Comparison of ENCODE assay signal across 17 cellular contexts in genomic region chr15:80823995-80824394, GRCh38. TPM values are rescaled to one million over a fixed set of nuclear protein-coding genes. Genes with fewer than 3 reads are reported as not detected.
DNase-seq lines count a peak whose midpoint lies in the region; ATAC-seq and TF ChIP-seq lines count a peak whose summit lies in the region.
"Had no signal": no experiment of that assay in that cellular context is flagged by ENCODE, and none has a peak within 500 bp of the region (broad histone marks: within the 10 kb centered on the region; RNA-seq: fewer than 3 reads in every experiment).

No MANE protein-coding gene starts in this region.

- no peak overlapping the region for H2BK15ac ChIP-seq in mesenchymal stem cell (ENCODE audit: low read depth, poor library complexity, severe bottlenecking)

- H3K4me2 ChIP-seq in OCI-LY3 (ENCODE audit: low read length) (peak overlapping the region; percentile 70), mesenchymal stem cell (ENCODE audit: low read length, poor library complexity, severe bottlenecking) (no peak overlapping the region)

- intact Hi-C loops in cardiac septum (cut with DNase I): no loop called here

- no peak for TF ChIP-seq POLR2A in NB4 (IDR thresholded peaks at IDR 0.05; ENCODE audit: extremely low read depth, insufficient read length)

- no peak overlapping the region for H4K91ac ChIP-seq in mesenchymal stem cell (ENCODE audit: low read length)

- no peak for ATAC-seq in GM18498 (IDR thresholded peaks at IDR 0.05; ENCODE audit: unreplicated experiment)
- ATAC-seq: activated CD8-positive, alpha-beta T cell treated with anti-CD3 and anti-CD28 coated beads for 36 hours; lower lobe of right lung had no signal

- H3K27ac ChIP-seq in OCI-LY3 (ENCODE audit: low read length) (peak overlapping the region; percentile 67), mesenchymal stem cell (ENCODE audit: low read length, poor library complexity, severe bottlenecking) (no peak overlapping the region), brain microvascular endothelial cell (no peak overlapping the region)
- H3K27ac ChIP-seq: lower lobe of right lung, suprapubic skin had no signal

- no peaks in the 10 kb centered on the region for H4K20me1 ChIP-seq in OCI-LY3 (ENCODE audit: insufficient read depth, low read length)

- H3K36me3 ChIP-seq in OCI-LY3 (replicated peaks; ENCODE audit: low read depth, low read length) (no peaks in the 10 kb centered on the region), mesenchymal stem cell (ENCODE audit: control insufficient read depth in 1 of 2, insufficient read depth in 2 of 2, low read depth in 1 of 2, low read length in 2 of 2) (peaks cover 0 to 89% of the 10 kb centered on the region in 2 experiments), brain microvascular endothelial cell (replicated peaks) (no peaks in the 10 kb centered on the region)
- H3K36me3 ChIP-seq: lower lobe of right lung, suprapubic skin had no signal

- in situ Hi-C loops in brain microvascular endothelial cell (cut with HindIII; ENCODE audit: low pct_ligation_motif_present, low sequenced_read_pairs): no loop called here

- H3K4me1 ChIP-seq in OCI-LY3 (ENCODE audit: low read length): peaks cover 43% of the 10 kb centered on the region
- no peaks in the 10 kb centered on the region for H3K4me1 ChIP-seq in mesenchymal stem cell (ENCODE audit: control insufficient read depth, insufficient read depth, low read depth, low read length)
- H3K4me1 ChIP-seq: lower lobe of right lung had no signal

- WGBS in mesenchymal stem cell: 56% methylated on average over 4 of the region's 4 CpGs

- H2BK12ac ChIP-seq in mesenchymal stem cell (ENCODE audit: low read length in 2 of 2): no peak overlapping the region

- H3K23ac ChIP-seq in mesenchymal stem cell (ENCODE audit: low read length in 2 of 2): no peak overlapping the region

- no peak overlapping the region for H3K18ac ChIP-seq in mesenchymal stem cell (ENCODE audit: low read depth in 1 of 2, low read length in 2 of 2)

- H3K14ac ChIP-seq in mesenchymal stem cell (ENCODE audit: low read length in 2 of 2): no peak overlapping the region

- TF ChIP-seq CTCF in NB4 (IDR thresholded peaks at IDR 0.05; ENCODE audit: low read depth, low read length) (no peak), OCI-LY3 (IDR thresholded peaks at IDR 0.05; ENCODE audit: low read depth, low read length) (no peak), brain microvascular endothelial cell (IDR thresholded peaks at IDR 0.05; ENCODE audit: low read depth, low read length, missing control alignments) (no peak)

- no peak overlapping the region for H3K4ac ChIP-seq in mesenchymal stem cell (ENCODE audit: low read depth in 1 of 2, low read length in 2 of 2)

- H3K9ac ChIP-seq in OCI-LY3 (ENCODE audit: low read length): peak overlapping the region; percentile 22; the same call in 1 of the 2 replicates
- H3K9ac ChIP-seq in mesenchymal stem cell (ENCODE audit: low read length): no peak overlapping the region

- H3K79me2 ChIP-seq in OCI-LY3 (ENCODE audit: low read length): no peaks in the 10 kb centered on the region

- H4K8ac ChIP-seq in mesenchymal stem cell (ENCODE audit: low read length): peak overlapping the region; percentile 13

- H3K4me3 ChIP-seq in NB4 (ENCODE audit: low read depth, low read length) (no peak overlapping the region), OCI-LY3 (ENCODE audit: low read length) (peak overlapping the region; percentile 25), mesenchymal stem cell (ENCODE audit: insufficient read depth in 1 of 2, low read depth in 1 of 2, low read length in 2 of 2) (no peak overlapping the region), brain microvascular endothelial cell (ENCODE audit: low read depth, low read length) (no peak overlapping the region)
- H3K4me3 ChIP-seq: lower lobe of right lung, suprapubic skin had no signal

- no peak overlapping the region for H2BK5ac ChIP-seq in mesenchymal stem cell (ENCODE audit: low read depth, low read length, poor library complexity, severe bottlenecking)

- no peak overlapping the region for H2BK120ac ChIP-seq in mesenchymal stem cell (ENCODE audit: low read depth, low read length)

- DNase-seq in DMS53 treated with DMSO at 0.1 percent for 48 hours (lab: John Stamatoyannopoulos, UW; ENCODE audit: unreplicated experiment) (peak; percentile 17), NB4 (ENCODE audit: low read depth) (peak; percentile 19), mesenchymal stem cell (no peak), brain microvascular endothelial cell (no peak), cardiac septum (ENCODE audit: low spot score) (no peak), retina (no peak)
- DNase-seq: activated CD4-positive, CD25-positive, alpha-beta regulatory T cell; activated CD8-positive, alpha-beta T cell treated with anti-CD3 and anti-CD28 coated beads for 36 hours; cortex of kidney; kidney; lower lobe of right lung; NCI-H187; NCI-H2227 treated with DMSO at 0.1 percent for 48 hours; T-helper 9 cell had no signal

- H2AFZ ChIP-seq in OCI-LY3 (ENCODE audit: low read depth, low read length): peak overlapping the region; percentile 42; the same call in 1 of the 2 replicates
- H2AFZ ChIP-seq in mesenchymal stem cell (ENCODE audit: low read depth, low read length): no peak overlapping the region

- no peak overlapping the region for H2AK5ac ChIP-seq in mesenchymal stem cell (ENCODE audit: low read length, severe bottlenecking)

- H3K9me3 ChIP-seq in OCI-LY3 (ENCODE audit: insufficient read depth, low read length) (no peaks in the 10 kb centered on the region), mesenchymal stem cell (ENCODE audit: control insufficient read depth, low read length) (no peaks in the 10 kb centered on the region)
- H3K9me3 ChIP-seq: lower lobe of right lung, suprapubic skin had no signal

- H3K79me1 ChIP-seq in mesenchymal stem cell (replicated peaks; ENCODE audit: low read length, poor library complexity, severe bottlenecking): no peaks in the 10 kb centered on the region

- H3K27me3 ChIP-seq in OCI-LY3 (ENCODE audit: low read depth, low read length) (no peaks in the 10 kb centered on the region), mesenchymal stem cell (ENCODE audit: control insufficient read depth in 1 of 2, insufficient read depth in 1 of 2, low read length in 2 of 2) (no peaks in the 10 kb centered on the region), brain microvascular endothelial cell (replicated peaks) (no peaks in the 10 kb centered on the region)
- H3K27me3 ChIP-seq: suprapubic skin had no signal

RNA-seq across cellular contexts. Expression of gene CEMIP, which starts 44.8 kb away (rescaled TPM):
- polyA plus RNA-seq in mesenchymal stem cell (2013, experiment 1 of 2): 4.8 TPM
- polyA plus RNA-seq in mesenchymal stem cell (2013, experiment 2 of 2): 4.8 TPM
- total RNA-seq in cardiac septum: 0.46 TPM
- total RNA-seq: activated CD8-positive, alpha-beta T cell treated with anti-CD3 and anti-CD28 coated beads for 36 hours had no signal

Comparison
In these comparisons a context has a peak if more than half of its experiments do, and no peak if none do; other contexts are left out.
1. DNase-seq: peak in DMS53 treated with DMSO at 0.1 percent for 48 hours (single experiment) and NB4 (single experiment); none in mesenchymal stem cell (single experiment), brain microvascular endothelial cell (single experiment), cardiac septum (single experiment) and retina (single experiment).